Comparison of ENCODE assay signal across 11 cellular contexts in genomic region chr15:59274126-59274970, GRCh38.
DNase-seq lines count a peak whose midpoint lies in the region; ATAC-seq and TF ChIP-seq lines count a peak whose summit lies in the region.
"Had no signal": no experiment of that assay in that cellular context is flagged by ENCODE, and none has a peak within 500 bp of the region (broad histone marks: within the 10 kb centered on the region; RNA-seq: fewer than 3 reads in every experiment).

No MANE protein-coding gene starts in this region.

- 85 to 91% methylated on average over 6 of the region's 6 CpGs for WGBS in sigmoid colon, 2 donors

- no peak for TF ChIP-seq POLR2A in sigmoid colon (IDR thresholded peaks at IDR 0.05)

- no peak overlapping the region for H3K27ac ChIP-seq in sigmoid colon
- H3K27ac ChIP-seq: neural progenitor cell had no signal

- no peak for TF ChIP-seq EP300 in sigmoid colon (IDR thresholded peaks at IDR 0.05)

- peak overlapping the region; percentile 41 for H3K4me3 Mint-ChIP-seq in activated naive CD8-positive, alpha-beta T cell treated with anti-CD3 and anti-CD28 coated beads, Interleukin-2, amount 10 ng/mL, durations not matched to agents 7 days and 5 days
- H3K4me3 Mint-ChIP-seq: neural progenitor cell had no signal

- no peak for TF ChIP-seq CTCF in sigmoid colon (IDR thresholded peaks at IDR 0.05)

- DNase-seq in EH (ENCODE audit: low read depth) = peak; percentile 67
- DNase-seq in LoVo (ENCODE audit: low spot score) = peak; percentile 81
- peak; percentile 36 for DNase-seq in activated naive CD8-positive, alpha-beta T cell treated with anti-CD3 and anti-CD28 coated beads, Interleukin-2, amount 10 ng/mL, durations not matched to agents 7 days and 5 days
- DNase-seq in myocyte (ENCODE audit: low read depth) = peak; percentile 73
- DNase-seq in HAP-1 (ENCODE audit: low spot score in 2 of 2) = no peak
- DNase-seq in sigmoid colon = no peak
- DNase-seq: activated T-cell treated with anti-CD3 and anti-CD28 coated beads, Interleukin-2, amount 50 U/mL, for 48 hours; Karpas-422 had no signal

- no peaks in the 10 kb centered on the region for H3K9me3 Mint-ChIP-seq in activated naive CD8-positive, alpha-beta T cell treated with anti-CD3 and anti-CD28 coated beads, Interleukin-2, amount 10 ng/mL, durations not matched to agents 7 days and 5 days
- H3K9me3 Mint-ChIP-seq: neural progenitor cell had no signal

- ATAC-seq in activated naive CD8-positive, alpha-beta T cell treated with anti-CD3 and anti-CD28 coated beads, Interleukin-2, amount 10 ng/mL, durations not matched to agents 7 days and 5 days (ENCODE audit: low read depth) = peak; percentile 83
- no peak for ATAC-seq in HG03442 (IDR thresholded peaks at IDR 0.05; ENCODE audit: unreplicated experiment)
- no peak for ATAC-seq in HG03045 (IDR thresholded peaks at IDR 0.05; ENCODE audit: unreplicated experiment)

- in situ Hi-C loops in HAP-1 (cut with MboI; ENCODE audit: low sequenced_read_pairs) = no loop called here

- peaks cover 61% of the 10 kb centered on the region for H3K4me1 Mint-ChIP-seq in activated naive CD8-positive, alpha-beta T cell treated with anti-CD3 and anti-CD28 coated beads, Interleukin-2, amount 10 ng/mL, durations not matched to agents 7 days and 5 days

- H3K27me3 ChIP-seq in HAP-1 (ENCODE audit: low read depth) (no peaks in the 10 kb centered on the region), sigmoid colon (no peaks in the 10 kb centered on the region)
- H3K27me3 ChIP-seq: neural progenitor cell had no signal

- H3K4me1 ChIP-seq in HAP-1 = no peaks in the 10 kb centered on the region
- H3K4me1 ChIP-seq in sigmoid colon = no peaks in the 10 kb centered on the region
- H3K4me1 ChIP-seq: neural progenitor cell had no signal

- peaks cover 25% of the 10 kb centered on the region for H3K36me3 Mint-ChIP-seq in activated naive CD8-positive, alpha-beta T cell treated with anti-CD3 and anti-CD28 coated beads, Interleukin-2, amount 10 ng/mL, durations not matched to agents 7 days and 5 days
- H3K36me3 Mint-ChIP-seq: neural progenitor cell had no signal

- intact Hi-C loops in sigmoid colon (cut with DNase I) = no loop called here

- H3K9me3 ChIP-seq in HAP-1 = no peaks in the 10 kb centered on the region
- H3K9me3 ChIP-seq in sigmoid colon = no peaks in the 10 kb centered on the region

- peak overlapping the region; percentile 72 for H3K27ac Mint-ChIP-seq in activated naive CD8-positive, alpha-beta T cell treated with anti-CD3 and anti-CD28 coated beads, Interleukin-2, amount 10 ng/mL, durations not matched to agents 7 days and 5 days
- H3K27ac Mint-ChIP-seq: neural progenitor cell had no signal

- POLR2A ChIA-PET in activated naive CD8-positive, alpha-beta T cell treated with anti-CD3 and anti-CD28 coated beads, Interleukin-2, amount 10 ng/mL, durations not matched to agents 7 days and 5 days (lab: Charles Lee) = interaction anchor here (0.6 kb wide), 1 partner anchor 79 kb away, joined by 3 read pairs; no protein-coding TSS in a partner anchor

- H3K4me3 ChIP-seq in HAP-1 (no peak overlapping the region), sigmoid colon (no peak overlapping the region)
- H3K4me3 ChIP-seq: neural progenitor cell had no signal

- H3K36me3 ChIP-seq in HAP-1 (replicated peaks) (no peaks in the 10 kb centered on the region), sigmoid colon (no peaks in the 10 kb centered on the region)
- H3K36me3 ChIP-seq: neural progenitor cell had no signal

- H3K27me3 Mint-ChIP-seq in activated naive CD8-positive, alpha-beta T cell treated with anti-CD3 and anti-CD28 coated beads, Interleukin-2, amount 10 ng/mL, durations not matched to agents 7 days and 5 days = no peaks in the 10 kb centered on the region

Comparison
In these comparisons a context has a peak if more than half of its experiments do, and no peak if none do; other contexts are left out.
1. DNase-seq: peak in EH (single experiment), LoVo (single experiment), activated naive CD8-positive, alpha-beta T cell treated with anti-CD3 and anti-CD28 coated beads, Interleukin-2, amount 10 ng/mL, durations not matched to agents 7 days and 5 days (single experiment) and myocyte (single experiment); none in HAP-1 (0 of 2) and sigmoid colon (single experiment).